Comparison of ENCODE assay signal across 3 cellular contexts in genomic region chr13:53255795-53256194, GRCh38.
"Had no signal": no experiment of that assay in that cellular context is flagged by ENCODE, and none has a peak within 500 bp of the region (broad histone marks: within the 10 kb centered on the region; RNA-seq: fewer than 3 reads in every experiment).

No MANE protein-coding gene starts in this region.

- ATAC-seq: GM12878 had no signal

- DNase-seq: GDM1, GF-D8 had no signal
